10 cellular contexts compared by ENCODE assay signal in the genomic region with DNA sequence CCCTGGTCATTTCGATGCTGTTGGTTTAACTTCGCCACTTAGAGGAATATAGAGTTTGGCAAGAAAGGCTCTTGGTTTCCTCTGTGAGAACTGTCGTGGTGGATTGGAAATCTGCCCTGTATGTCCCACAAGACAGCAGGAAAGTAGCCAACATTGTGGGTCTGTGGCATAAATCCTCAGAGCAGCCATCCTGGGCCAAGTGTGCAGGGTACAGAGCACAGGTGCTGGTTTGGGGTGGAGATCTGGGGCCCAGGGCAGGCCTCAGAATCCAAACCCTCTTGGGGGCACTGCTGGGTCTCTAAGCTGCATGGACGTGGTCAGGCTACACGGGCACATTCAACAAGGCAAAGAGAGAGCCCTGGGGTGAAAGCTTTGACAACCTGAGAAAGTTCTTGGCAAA. TPM values are rescaled to one million over a fixed set of nuclear protein-coding genes. Genes with fewer than 3 reads are reported as not detected.
"Had no signal": no experiment of that assay in that cellular context is flagged by ENCODE, and none has a peak within 500 bp of the region (broad histone marks: within the 10 kb centered on the region; RNA-seq: fewer than 3 reads in every experiment).

No MANE protein-coding gene starts in this region.

- H3K4me2 ChIP-seq: GM23338 had no signal

- H3K36me3 ChIP-seq: HAP-1 had no signal

- H2AFZ ChIP-seq: GM23248, GM23338 had no signal

- DNase-seq: GM23248, GOT3, H7, H9, HCEC 1CT, HFFc6 had no signal

- H3K27ac Mint-ChIP-seq: GM23338, H9, HFFc6 had no signal

- H3K4me1 ChIP-seq: HAP-1 had no signal

- H3K9me3 ChIP-seq: HAP-1 had no signal

- H3K9ac ChIP-seq: GM23248 had no signal

- H3K9me3 Mint-ChIP-seq: GM23338, HFFc6 had no signal

- H3K27ac ChIP-seq: GM23248 had no signal

- H3K4me1 Mint-ChIP-seq: GM23338 had no signal

- H3K4me3 Mint-ChIP-seq: GM23338, H9, HFFc6 had no signal

- H3K4me3 ChIP-seq: GM23248, GM23338, HAP-1 had no signal

- FAIRE-seq: H1, H54 had no signal

RNA-seq across cellular contexts. Expression of a gene that starts 39.2 kb away (rescaled TPM):
- total RNA-seq: GM23248, GM23338, H1, H7, H9, HFFc6 had no signal
- polyA plus RNA-seq: GM23248, GM23338, H1 had no signal
